ENCODE assay signal across 1 cellular context in genomic region chr16:52581530-52581929, GRCh38.
A peak's percentile ranks its signal among the peaks of the same experiment; 100 is the strongest.
TF ChIP-seq lines count a peak whose summit lies in the region.

No MANE protein-coding gene starts in this region.

TF ChIP-seq in HepG2, 621 proteins besides CTCF, POLR2A, EP300 and RAD21 (continued from another document and continues in another):
- TF ChIP-seq U2AF2 (IDR thresholded peaks at IDR 0.05; ENCODE audit: low read depth, low read length) = no peak
- no peak for TF ChIP-seq MIER3 (CRISPR knock-in tag; IDR thresholded peaks at IDR 0.05; ENCODE audit: borderline replicate concordance)
- TF ChIP-seq, protein P1, sequence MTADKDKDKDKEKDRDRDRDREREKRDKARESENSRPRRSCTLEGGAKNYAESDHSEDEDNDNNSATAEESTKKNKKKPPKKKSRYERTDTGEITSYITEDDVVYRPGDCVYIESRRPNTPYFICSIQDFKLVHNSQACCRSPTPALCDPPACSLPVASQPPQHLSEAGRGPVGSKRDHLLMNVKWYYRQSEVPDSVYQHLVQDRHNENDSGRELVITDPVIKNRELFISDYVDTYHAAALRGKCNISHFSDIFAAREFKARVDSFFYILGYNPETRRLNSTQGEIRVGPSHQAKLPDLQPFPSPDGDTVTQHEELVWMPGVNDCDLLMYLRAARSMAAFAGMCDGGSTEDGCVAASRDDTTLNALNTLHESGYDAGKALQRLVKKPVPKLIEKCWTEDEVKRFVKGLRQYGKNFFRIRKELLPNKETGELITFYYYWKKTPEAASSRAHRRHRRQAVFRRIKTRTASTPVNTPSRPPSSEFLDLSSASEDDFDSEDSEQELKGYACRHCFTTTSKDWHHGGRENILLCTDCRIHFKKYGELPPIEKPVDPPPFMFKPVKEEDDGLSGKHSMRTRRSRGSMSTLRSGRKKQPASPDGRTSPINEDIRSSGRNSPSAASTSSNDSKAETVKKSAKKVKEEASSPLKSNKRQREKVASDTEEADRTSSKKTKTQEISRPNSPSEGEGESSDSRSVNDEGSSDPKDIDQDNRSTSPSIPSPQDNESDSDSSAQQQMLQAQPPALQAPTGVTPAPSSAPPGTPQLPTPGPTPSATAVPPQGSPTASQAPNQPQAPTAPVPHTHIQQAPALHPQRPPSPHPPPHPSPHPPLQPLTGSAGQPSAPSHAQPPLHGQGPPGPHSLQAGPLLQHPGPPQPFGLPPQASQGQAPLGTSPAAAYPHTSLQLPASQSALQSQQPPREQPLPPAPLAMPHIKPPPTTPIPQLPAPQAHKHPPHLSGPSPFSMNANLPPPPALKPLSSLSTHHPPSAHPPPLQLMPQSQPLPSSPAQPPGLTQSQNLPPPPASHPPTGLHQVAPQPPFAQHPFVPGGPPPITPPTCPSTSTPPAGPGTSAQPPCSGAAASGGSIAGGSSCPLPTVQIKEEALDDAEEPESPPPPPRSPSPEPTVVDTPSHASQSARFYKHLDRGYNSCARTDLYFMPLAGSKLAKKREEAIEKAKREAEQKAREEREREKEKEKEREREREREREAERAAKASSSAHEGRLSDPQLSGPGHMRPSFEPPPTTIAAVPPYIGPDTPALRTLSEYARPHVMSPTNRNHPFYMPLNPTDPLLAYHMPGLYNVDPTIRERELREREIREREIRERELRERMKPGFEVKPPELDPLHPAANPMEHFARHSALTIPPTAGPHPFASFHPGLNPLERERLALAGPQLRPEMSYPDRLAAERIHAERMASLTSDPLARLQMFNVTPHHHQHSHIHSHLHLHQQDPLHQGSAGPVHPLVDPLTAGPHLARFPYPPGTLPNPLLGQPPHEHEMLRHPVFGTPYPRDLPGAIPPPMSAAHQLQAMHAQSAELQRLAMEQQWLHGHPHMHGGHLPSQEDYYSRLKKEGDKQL (CRISPR knock-in tag; IDR thresholded peaks at IDR 0.05; ENCODE audit: low read depth) = no peak
- no peak for TF ChIP-seq ELF1 (CRISPR knock-in tag; IDR thresholded peaks at IDR 0.05)
- no peak for TF ChIP-seq ZSCAN31 (CRISPR knock-in tag; IDR thresholded peaks at IDR 0.05; ENCODE audit: low read depth)
- no peak for TF ChIP-seq ZNF652 (CRISPR knock-in tag; IDR thresholded peaks at IDR 0.05; ENCODE audit: borderline replicate concordance, low read depth)
- no peak for TF ChIP-seq NCOA5 (CRISPR knock-in tag; IDR thresholded peaks at IDR 0.05)
- TF ChIP-seq ZKSCAN5 (CRISPR knock-in tag; IDR thresholded peaks at IDR 0.05) = no peak
- no peak for TF ChIP-seq ZZZ3 (CRISPR knock-in tag; IDR thresholded peaks at IDR 0.05; ENCODE audit: borderline replicate concordance)
- TF ChIP-seq FOXM1 (CRISPR knock-in tag; IDR thresholded peaks at IDR 0.05) = no peak
- TF ChIP-seq FOXK1 (CRISPR knock-in tag; IDR thresholded peaks at IDR 0.05; ENCODE audit: borderline replicate concordance, low read depth) = peak; percentile 24; the same call in 1 of the 2 replicates
- no peak for TF ChIP-seq ZNF460 (CRISPR knock-in tag; IDR thresholded peaks at IDR 0.05; ENCODE audit: borderline replicate concordance)
- no peak for TF ChIP-seq SMARCE1 (IDR thresholded peaks at IDR 0.05; ENCODE audit: borderline replicate concordance)
- no peak for TF ChIP-seq ZNF737 (CRISPR knock-in tag; IDR thresholded peaks at IDR 0.05; ENCODE audit: borderline replicate concordance)
- 0 out of 2 replicates have a peak, but pooled peaks have one; percentile 42 for TF ChIP-seq POGK (CRISPR knock-in tag; conservative IDR thresholded peaks at IDR 0.05)
- no peak for TF ChIP-seq CCAR2 (optimal IDR thresholded peaks at IDR 0.05; ENCODE audit: low read depth, low read length)
- TF ChIP-seq, protein P2, sequence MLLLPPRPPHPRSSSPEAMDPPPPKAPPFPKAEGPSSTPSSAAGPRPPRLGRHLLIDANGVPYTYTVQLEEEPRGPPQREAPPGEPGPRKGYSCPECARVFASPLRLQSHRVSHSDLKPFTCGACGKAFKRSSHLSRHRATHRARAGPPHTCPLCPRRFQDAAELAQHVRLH (CRISPR knock-in tag; IDR thresholded peaks at IDR 0.05; ENCODE audit: borderline replicate concordance, low read depth) = 0 out of 2 replicates have a peak, but pooled peaks have one; percentile 23
- TF ChIP-seq ADNP (CRISPR knock-in tag; IDR thresholded peaks at IDR 0.05) = no peak
- peak in 1 of 2 experiments; percentile 41; a peak in 1 of 4 replicates for TF ChIP-seq KLF16 (CRISPR knock-in tag; IDR thresholded peaks at IDR 0.05)
- TF ChIP-seq THAP11 (CRISPR knock-in tag; IDR thresholded peaks at IDR 0.05) = peak; percentile 28; the same call in 1 of the 2 replicates
- TF ChIP-seq, protein P3, sequence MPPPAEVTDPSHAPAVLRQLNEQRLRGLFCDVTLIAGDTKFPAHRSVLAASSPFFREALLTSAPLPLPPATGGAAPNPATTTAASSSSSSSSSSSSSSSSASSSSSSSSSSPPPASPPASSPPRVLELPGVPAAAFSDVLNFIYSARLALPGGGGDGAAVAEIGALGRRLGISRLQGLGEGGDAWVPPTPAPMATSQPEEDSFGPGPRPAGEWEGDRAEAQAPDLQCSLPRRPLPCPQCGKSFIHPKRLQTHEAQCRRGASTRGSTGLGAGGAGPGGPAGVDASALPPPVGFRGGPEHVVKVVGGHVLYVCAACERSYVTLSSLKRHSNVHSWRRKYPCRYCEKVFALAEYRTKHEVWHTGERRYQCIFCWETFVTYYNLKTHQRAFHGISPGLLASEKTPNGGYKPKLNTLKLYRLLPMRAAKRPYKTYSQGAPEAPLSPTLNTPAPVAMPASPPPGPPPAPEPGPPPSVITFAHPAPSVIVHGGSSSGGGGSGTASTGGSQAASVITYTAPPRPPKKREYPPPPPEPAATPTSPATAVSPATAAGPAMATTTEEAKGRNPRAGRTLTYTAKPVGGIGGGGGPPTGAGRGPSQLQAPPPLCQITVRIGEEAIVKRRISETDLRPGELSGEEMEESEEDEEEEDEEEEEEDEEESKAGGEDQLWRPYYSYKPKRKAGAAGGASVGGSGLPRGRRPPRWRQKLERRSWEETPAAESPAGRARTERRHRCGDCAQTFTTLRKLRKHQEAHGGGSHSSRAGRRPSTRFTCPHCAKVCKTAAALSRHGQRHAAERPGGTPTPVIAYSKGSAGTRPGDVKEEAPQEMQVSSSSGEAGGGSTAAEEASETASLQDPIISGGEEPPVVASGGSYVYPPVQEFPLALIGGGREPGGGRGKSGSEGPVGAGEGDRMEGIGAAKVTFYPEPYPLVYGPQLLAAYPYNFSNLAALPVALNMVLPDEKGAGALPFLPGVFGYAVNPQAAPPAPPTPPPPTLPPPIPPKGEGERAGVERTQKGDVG (CRISPR knock-in tag; IDR thresholded peaks at IDR 0.05; ENCODE audit: borderline replicate concordance) = no peak
- peak; percentile 95 for TF ChIP-seq STAG1 (CRISPR knock-in tag; IDR thresholded peaks at IDR 0.05)
- TF ChIP-seq FOXK2 (IDR thresholded peaks at IDR 0.05) = no peak
- no peak for TF ChIP-seq ARNT (IDR thresholded peaks at IDR 0.05)
- TF ChIP-seq REST (IDR thresholded peaks at IDR 0.05; ENCODE audit: borderline replicate concordance in 1 of 2, low read depth in 1 of 2, low read length in 2 of 2) = no peak
- TF ChIP-seq FOXP1 (IDR thresholded peaks at IDR 0.05) = no peak
- TF ChIP-seq FOXP1 (CRISPR knock-in tag; IDR thresholded peaks at IDR 0.05) = no peak
- no peak for TF ChIP-seq MATR3 (CRISPR knock-in tag; IDR thresholded peaks at IDR 0.05)
- TF ChIP-seq ZFX (CRISPR knock-in tag; IDR thresholded peaks at IDR 0.05; ENCODE audit: low read depth) = no peak
- no peak for TF ChIP-seq E2F1 (CRISPR knock-in tag; IDR thresholded peaks at IDR 0.05)
- TF ChIP-seq ZNF879 (CRISPR knock-in tag; IDR thresholded peaks at IDR 0.05) = no peak
- peak; percentile 79; the same call in 1 of the 2 replicates for TF ChIP-seq EHMT2 (IDR thresholded peaks at IDR 0.05; ENCODE audit: borderline replicate concordance, low read depth, low read length)
- TF ChIP-seq ZNF629 (CRISPR knock-in tag; conservative IDR thresholded peaks at IDR 0.05) = no peak
- TF ChIP-seq CBFB (CRISPR knock-in tag; IDR thresholded peaks at IDR 0.05) = no peak
- no peak for TF ChIP-seq ZNF414 (CRISPR knock-in tag; IDR thresholded peaks at IDR 0.05)
- TF ChIP-seq, protein P4, sequence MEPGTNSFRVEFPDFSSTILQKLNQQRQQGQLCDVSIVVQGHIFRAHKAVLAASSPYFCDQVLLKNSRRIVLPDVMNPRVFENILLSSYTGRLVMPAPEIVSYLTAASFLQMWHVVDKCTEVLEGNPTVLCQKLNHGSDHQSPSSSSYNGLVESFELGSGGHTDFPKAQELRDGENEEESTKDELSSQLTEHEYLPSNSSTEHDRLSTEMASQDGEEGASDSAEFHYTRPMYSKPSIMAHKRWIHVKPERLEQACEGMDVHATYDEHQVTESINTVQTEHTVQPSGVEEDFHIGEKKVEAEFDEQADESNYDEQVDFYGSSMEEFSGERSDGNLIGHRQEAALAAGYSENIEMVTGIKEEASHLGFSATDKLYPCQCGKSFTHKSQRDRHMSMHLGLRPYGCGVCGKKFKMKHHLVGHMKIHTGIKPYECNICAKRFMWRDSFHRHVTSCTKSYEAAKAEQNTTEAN (CRISPR knock-in tag; conservative IDR thresholded peaks at IDR 0.05) = no peak
- no peak for TF ChIP-seq ZNF44 (CRISPR knock-in tag; IDR thresholded peaks at IDR 0.05)
- TF ChIP-seq BRD4 (CRISPR knock-in tag; IDR thresholded peaks at IDR 0.05) = no peak
- TF ChIP-seq PREB (CRISPR knock-in tag; IDR thresholded peaks at IDR 0.05) = no peak
- TF ChIP-seq IRX3 (CRISPR knock-in tag; IDR thresholded peaks at IDR 0.05; ENCODE audit: borderline replicate concordance, low read depth) = no peak
- no peak for TF ChIP-seq CBX5 (CRISPR knock-in tag; IDR thresholded peaks at IDR 0.05; ENCODE audit: borderline replicate concordance)
- no peak for TF ChIP-seq ZNF503 (CRISPR knock-in tag; IDR thresholded peaks at IDR 0.05)
